In genomic region chr3:188914556-188914955, GRCh38 we compare ENCODE assay signal across 10 cellular contexts.
DNase-seq lines count a peak whose midpoint lies in the region; ATAC-seq and TF ChIP-seq lines count a peak whose summit lies in the region.
"Had no signal": no experiment of that assay in that cellular context is flagged by ENCODE, and none has a peak within 500 bp of the region (broad histone marks: within the 10 kb centered on the region; RNA-seq: fewer than 3 reads in every experiment).

No MANE protein-coding gene starts in this region.

- no peaks in the 10 kb centered on the region for H3K27me3 Mint-ChIP-seq in activated naive CD8-positive, alpha-beta T cell treated with anti-CD3 and anti-CD28 coated beads, Interleukin-2, amount 10 ng/mL, durations not matched to agents 7 days and 5 days
- H3K27me3 Mint-ChIP-seq in nephron (ENCODE audit: low read depth) = no peaks in the 10 kb centered on the region

- no peak for TF ChIP-seq CTCF in nephron (IDR thresholded peaks at IDR 0.05; ENCODE audit: unreplicated experiment in 3 of 3)
- no peak for TF ChIP-seq CTCF in Peyer's patch (IDR thresholded peaks at IDR 0.05)

- no peak overlapping the region for H3K27ac ChIP-seq in Peyer's patch
- H3K27ac ChIP-seq: hepatocyte had no signal

- POLR2A ChIA-PET in activated naive CD8-positive, alpha-beta T cell treated with anti-CD3 and anti-CD28 coated beads, Interleukin-2, amount 10 ng/mL, durations not matched to agents 7 days and 5 days (lab: Charles Lee) = interaction anchor here (1.0 to 1.3 kb wide), 2 partner anchors 1174 to 1176 kb away, joined by 4 to 6 read pairs; no protein-coding TSS in a partner anchor

- peak; percentile 60 for ATAC-seq in GM18868 (IDR thresholded peaks at IDR 0.05; ENCODE audit: unreplicated experiment)
- ATAC-seq in HG03039 (IDR thresholded peaks at IDR 0.05; ENCODE audit: unreplicated experiment) = peak; percentile 59
- peak; percentile 32 for ATAC-seq in activated naive CD8-positive, alpha-beta T cell treated with anti-CD3 and anti-CD28 coated beads, Interleukin-2, amount 10 ng/mL, durations not matched to agents 7 days and 5 days (ENCODE audit: low read depth)

- no peak for DNase-seq in activated naive CD8-positive, alpha-beta T cell treated with anti-CD3 and anti-CD28 coated beads, Interleukin-2, amount 10 ng/mL, durations not matched to agents 7 days and 5 days
- DNase-seq in Peyer's patch (no peak), cardiac septum (ENCODE audit: low spot score) (no peak), NCI-H2081 (lab: John Stamatoyannopoulos, UW) (no peak), DMS53 treated with DMSO at 0.1 percent for 48 hours (lab: John Stamatoyannopoulos, UW; ENCODE audit: unreplicated experiment) (no peak)
- DNase-seq: retina had no signal

- peak overlapping the region; percentile 74 for H3K27ac Mint-ChIP-seq in activated naive CD8-positive, alpha-beta T cell treated with anti-CD3 and anti-CD28 coated beads, Interleukin-2, amount 10 ng/mL, durations not matched to agents 7 days and 5 days
- peak overlapping the region in 2 of 3 experiments; percentile 30 to 75 for H3K27ac Mint-ChIP-seq in nephron

- H3K9me3 Mint-ChIP-seq in activated naive CD8-positive, alpha-beta T cell treated with anti-CD3 and anti-CD28 coated beads, Interleukin-2, amount 10 ng/mL, durations not matched to agents 7 days and 5 days = peaks cover 3% of the 10 kb centered on the region
- H3K9me3 Mint-ChIP-seq in nephron = peaks cover 4% of the 10 kb centered on the region

- peaks cover 0 to 22% (median 0%) of the 10 kb centered on the region in 4 donors for H3K4me1 ChIP-seq in Peyer's patch

- intact Hi-C loops in cardiac septum (cut with DNase I) = no loop called here

- peaks cover 41% of the 10 kb centered on the region for H3K4me1 Mint-ChIP-seq in activated naive CD8-positive, alpha-beta T cell treated with anti-CD3 and anti-CD28 coated beads, Interleukin-2, amount 10 ng/mL, durations not matched to agents 7 days and 5 days
- H3K4me1 Mint-ChIP-seq in nephron = peaks cover 26% of the 10 kb centered on the region

- no peak overlapping the region for H3K4me3 Mint-ChIP-seq in activated naive CD8-positive, alpha-beta T cell treated with anti-CD3 and anti-CD28 coated beads, Interleukin-2, amount 10 ng/mL, durations not matched to agents 7 days and 5 days
- H3K4me3 Mint-ChIP-seq in nephron = no peak overlapping the region

- no peak for TF ChIP-seq POLR2A in Peyer's patch (IDR thresholded peaks at IDR 0.05)

- no peak overlapping the region for H3K4me3 ChIP-seq in Peyer's patch
- H3K4me3 ChIP-seq: hepatocyte had no signal

- no peaks in the 10 kb centered on the region for H3K27me3 ChIP-seq in Peyer's patch
- H3K27me3 ChIP-seq: hepatocyte had no signal

- no peaks in the 10 kb centered on the region for H3K36me3 ChIP-seq in Peyer's patch

- no peaks in the 10 kb centered on the region for H3K9me3 ChIP-seq in Peyer's patch

- H3K36me3 Mint-ChIP-seq in activated naive CD8-positive, alpha-beta T cell treated with anti-CD3 and anti-CD28 coated beads, Interleukin-2, amount 10 ng/mL, durations not matched to agents 7 days and 5 days = peaks cover 8% of the 10 kb centered on the region
- H3K36me3 Mint-ChIP-seq in nephron (ENCODE audit: low read depth) = no peaks in the 10 kb centered on the region
